Comparison of ENCODE assay signal across 7 cellular contexts in the genomic region with DNA sequence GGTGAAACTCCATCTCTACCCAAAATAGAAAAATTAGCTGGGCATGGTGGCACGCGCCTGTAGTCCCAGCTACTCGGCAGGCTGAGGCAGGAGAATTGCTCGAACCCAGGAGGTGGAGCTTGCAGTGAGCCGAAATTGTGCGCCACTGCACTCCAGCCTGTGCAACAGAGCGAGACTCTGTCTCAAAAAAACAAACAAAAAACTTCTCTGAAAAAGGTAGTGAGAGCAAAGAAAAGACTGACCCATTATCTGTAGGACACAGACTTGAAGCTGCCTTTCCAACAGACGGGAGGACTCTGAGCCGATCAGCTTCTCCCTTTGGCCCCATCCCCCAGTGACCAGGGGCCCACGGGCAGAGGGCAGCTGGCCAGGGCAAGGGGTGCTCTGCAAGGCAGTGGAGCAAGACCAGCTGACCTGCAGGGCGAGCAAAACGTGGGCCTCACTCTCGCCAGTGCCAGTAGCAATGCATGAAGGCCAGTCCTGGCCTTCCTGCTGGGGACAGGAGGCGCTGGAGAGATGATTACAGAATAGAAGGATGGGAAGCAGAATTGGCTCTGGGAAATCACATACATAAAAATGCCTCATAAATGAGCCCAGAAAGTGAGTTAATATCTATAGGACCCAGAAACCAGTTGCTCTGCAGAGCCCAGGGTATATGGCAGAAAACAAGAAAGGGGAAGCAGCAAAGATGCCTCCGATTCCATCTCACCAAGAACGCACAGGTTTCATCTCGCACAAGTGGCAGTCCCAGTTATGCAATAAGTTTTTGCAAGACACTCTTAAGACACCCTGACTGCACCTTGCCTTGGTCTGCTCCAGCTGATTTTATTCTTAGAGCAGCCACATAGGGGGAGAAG. TPM values are rescaled to one million over a fixed set of nuclear protein-coding genes. Genes with fewer than 3 reads are reported as not detected.
DNase-seq lines count a peak whose midpoint lies in the region; ATAC-seq, FAIRE-seq and TF ChIP-seq lines count a peak whose summit lies in the region.
"Had no signal": no experiment of that assay in that cellular context is flagged by ENCODE, and none has a peak within 500 bp of the region (broad histone marks: within the 10 kb centered on the region; RNA-seq: fewer than 3 reads in every experiment).

No MANE protein-coding gene starts in this region.

- 57% methylated on average over 17 of the region's 17 CpGs for WGBS in HepG2 (ENCODE audit: low lambda C conversion rate)

- H3K79me2 ChIP-seq in HepG2 (ENCODE audit: insufficient read depth, low read length), result peaks cover 48% of the 10 kb centered on the region

- no peak for TF ChIP-seq POLR2A in Peyer's patch (IDR thresholded peaks at IDR 0.05)
- no peak for TF ChIP-seq POLR2A in HepG2 (IDR thresholded peaks at IDR 0.05; ENCODE audit: insufficient read depth in 1 of 2, low read depth in 2 of 2, low read length in 2 of 2)

- H3K4me1 ChIP-seq in Peyer's patch, result peaks cover 15 to 84% (median 51%) of the 10 kb centered on the region in 4 donors
- peaks cover 85% of the 10 kb centered on the region for H3K4me1 ChIP-seq in HepG2 (ENCODE audit: insufficient read depth, low read length)
- H3K4me1 ChIP-seq in HAP-1, result peaks cover 8% of the 10 kb centered on the region

- peak overlapping the region; percentile 81 to 94 (median 88) for H3K27ac ChIP-seq in Peyer's patch
- peak overlapping the region; percentile 46 for H3K27ac ChIP-seq in HepG2 (ENCODE audit: extremely low read length, insufficient read depth, low read length)

- intact Hi-C loops in HepG2 (cut with micrococcal nuclease; ENCODE audit: unreplicated experiment), result no loop called here

- no peaks in the 10 kb centered on the region for H3K9me3 ChIP-seq in Peyer's patch
- H3K9me3 ChIP-seq in HepG2 (ENCODE audit: low read length), result no peaks in the 10 kb centered on the region
- H3K9me3 ChIP-seq in HAP-1, result no peaks in the 10 kb centered on the region

- no peak for FAIRE-seq in HepG2 (lab: Jason Lieb, UNC)

- CTCF ChIA-PET in HepG2 (lab: Yijun Ruan, JAX; ENCODE audit: low intra/inter-chr PET ratio, low total read pairs), result no interaction called here

- H3K4me3 ChIP-seq in Peyer's patch, result peak overlapping the region; percentile 78 to 81 (median 78)
- peak overlapping the region in 2 of 3 experiments; percentile 83 to 99; a peak in 2 of 6 replicates for H3K4me3 ChIP-seq in HepG2 (replicated peaks in 1 of 3; ENCODE audit: insufficient read depth in 1 of 3, low read depth in 2 of 3, low read length in 3 of 3)
- no peak overlapping the region for H3K4me3 ChIP-seq in HAP-1

- H3K4me2 ChIP-seq in HepG2 (ENCODE audit: low read depth, low read length), result peak overlapping the region; percentile 98

- POLR2A ChIA-PET in HepG2 (lab: Yijun Ruan, JAX), result interaction anchor here (0.5 to 10.4 kb wide), 5 partner anchors 13 to 190 kb away, joined by 3 to 132 read pairs (median 22); no protein-coding TSS in a partner anchor

- H3K9ac ChIP-seq in HepG2 (ENCODE audit: insufficient read depth, low read depth, low read length), result no peak overlapping the region; the same call in 1 of the 2 replicates

- DNase-seq in AML-193 (lab: John Stamatoyannopoulos, UW) (peak; percentile 94 to 96), Peyer's patch (peak in 1 of 3 donors; percentile 37), HepG2 (ENCODE audit: low spot score) (no peak), NCI-H146 treated with DMSO at 0.1 percent for 48 hours (lab: John Stamatoyannopoulos, UW; ENCODE audit: unreplicated experiment) (no peak), HAP-1 (ENCODE audit: low spot score in 2 of 2) (no peak)
- DNase-seq: stimulated activated CD4-positive, alpha-beta T cell treated with anti-CD3 and anti-CD28 coated beads, Interleukin-2, amount 100 ng/mL, for 48 hours had no signal

- in situ Hi-C loops in HepG2 (cut with HindIII; ENCODE audit: extremely low pct_ligation_motif_present, low pct_unique_long_range_greater_than_20kb) (no loop called here), HAP-1 (cut with MboI; ENCODE audit: low sequenced_read_pairs) (no loop called here)

- TF ChIP-seq EP300 in HepG2 (IDR thresholded peaks at IDR 0.05; ENCODE audit: low read depth in 2 of 2, low read length in 2 of 2) (no peak), HepG2 (CRISPR knock-in tag; IDR thresholded peaks at IDR 0.05; ENCODE audit: borderline replicate concordance) (no peak)

- peaks cover 0 to 36% (median 0%) of the 10 kb centered on the region in 3 donors for H3K36me3 ChIP-seq in Peyer's patch
- H3K36me3 ChIP-seq in HepG2 (replicated peaks in 1 of 2; ENCODE audit: control insufficient read depth in 1 of 2, insufficient read depth in 2 of 2, low read length in 2 of 2), result peaks cover 2 to 11% of the 10 kb centered on the region in 2 experiments; a peak in 2 of 5 replicates
- peaks cover 7% of the 10 kb centered on the region for H3K36me3 ChIP-seq in HAP-1 (replicated peaks)

- BruUV-seq in HepG2 (replicated peaks; lab: Mats Ljungman, UMichigan), result no TSS peak

- H2AFZ ChIP-seq in HepG2 (ENCODE audit: low read length), result no peak overlapping the region

- ATAC-seq in HepG2 (peak; percentile 4; the same call in 1 of the 3 replicates), HG03520 (IDR thresholded peaks at IDR 0.05; ENCODE audit: unreplicated experiment) (no peak)

- TF ChIP-seq CTCF in Peyer's patch (IDR thresholded peaks at IDR 0.05), result no peak
- TF ChIP-seq CTCF in HepG2 (CRISPR knock-in tag; IDR thresholded peaks at IDR 0.05), result peak; percentile 32

- H3K27me3 ChIP-seq in Peyer's patch, result no peaks in the 10 kb centered on the region
- no peaks in the 10 kb centered on the region; a peak in 1 of 5 replicates for H3K27me3 ChIP-seq in HepG2 (ENCODE audit: control insufficient read depth in 1 of 2, insufficient read depth in 2 of 2, low read length in 2 of 2)
- no peaks in the 10 kb centered on the region for H3K27me3 ChIP-seq in HAP-1 (ENCODE audit: low read depth)

- TF ChIP-seq RAD21 in HepG2 (CRISPR knock-in tag; IDR thresholded peaks at IDR 0.05), result no peak

- H4K20me1 ChIP-seq in HepG2 (ENCODE audit: insufficient read depth, low read length), result no peaks in the 10 kb centered on the region; the same call in 1 of the 2 replicates

RNA-seq across cellular contexts. Expression of a gene that starts 2.8 kb away (rescaled TPM):
- total RNA-seq in Peyer's patch (100 to 1,000 TPM in 2 of 4 donors, 10 to 100 TPM in 2; 56.2 to 185 (median 98.6) TPM), HepG2 (2016; rRNA removed; fragmentation: Illumina TruSeq; extraction: Trizol) (22.0 and 26.6 TPM in 2 replicates)
- 8.1 and 9.7 TPM in 2 replicates for total RNA-seq in HepG2 (2016; cell fraction: cytosol; rRNA removed; fragmentation: Illumina TruSeq; extraction: Trizol; ENCODE audit: low read depth)
- 22.9 and 29.1 TPM in 2 replicates for total RNA-seq in HepG2 (2016; cell fraction: insoluble cytoplasmic fraction; rRNA removed; fragmentation: Illumina TruSeq; extraction: Trizol)
- total RNA-seq in HepG2 (2016; cell fraction: membrane; rRNA removed; fragmentation: Illumina TruSeq; extraction: Trizol), result 11.0 and 11.5 TPM in 2 replicates
- total RNA-seq in HepG2 (2016; cell fraction: nucleus; rRNA removed; fragmentation: Illumina TruSeq; extraction: Trizol), result 16.8 and 19.6 TPM in 2 replicates
- polyA plus RNA-seq in HepG2 (2011; rRNA removed), result 23.6 and 29.4 TPM in 2 replicates
- polyA plus RNA-seq in HepG2 (2011; cell fraction: cytosol; rRNA removed), result 20.8 and 31.1 TPM in 2 replicates
- polyA plus RNA-seq in HepG2 (2011; cell fraction: nucleus; rRNA removed), result 42.3 and 43.0 TPM in 2 replicates
- 18.8 and 23.3 TPM in 2 replicates for polyA plus RNA-seq in HepG2 (2012)
- 3.5 and 3.9 TPM in 2 replicates for polyA plus RNA-seq in HepG2 (2016; cell fraction: cytosol; fragmentation: Illumina TruSeq; extraction: Trizol; ENCODE audit: low read depth)
- 29.0 and 35.3 TPM in 2 replicates for polyA plus RNA-seq in HepG2 (2016; cell fraction: insoluble cytoplasmic fraction; fragmentation: Illumina TruSeq; extraction: Trizol; ENCODE audit: low read depth)
- polyA plus RNA-seq in HepG2 (2016; cell fraction: membrane; fragmentation: Illumina TruSeq; extraction: Trizol; ENCODE audit: low read depth), result 7.9 and 9.3 TPM in 2 replicates
- polyA plus RNA-seq in HepG2 (2016; cell fraction: nucleus; fragmentation: Illumina TruSeq; extraction: Trizol; ENCODE audit: insufficient read depth, low read depth), result 33.4 and 34.4 TPM in 2 replicates
- polyA minus RNA-seq in HepG2 (2011; rRNA and poly(A)+ RNA removed; ENCODE audit: low replicate concordance), result 63.9 and 78.7 TPM in 2 replicates
- polyA minus RNA-seq in HepG2 (2011; cell fraction: cytosol; rRNA and poly(A)+ RNA removed), result 21.2 and 28.0 TPM in 2 replicates
- 15.5 and 22.1 TPM in 2 replicates for polyA minus RNA-seq in HepG2 (2011; cell fraction: nucleus; rRNA and poly(A)+ RNA removed)

RNA-seq across cellular contexts. Expression of a gene that starts 31.1 kb away (rescaled TPM):
- 10 to 100 TPM; 25.6 to 78.6 (median 52.1) TPM for total RNA-seq in Peyer's patch
- total RNA-seq in HepG2 (2016; rRNA removed; fragmentation: Illumina TruSeq; extraction: Trizol), result 0.77 and 1.4 TPM in 2 replicates
- total RNA-seq in HepG2 (2016; cell fraction: cytosol; rRNA removed; fragmentation: Illumina TruSeq; extraction: Trizol; ENCODE audit: low read depth), result 0.10 and 0.35 TPM in 2 replicates
- total RNA-seq in HepG2 (2016; cell fraction: insoluble cytoplasmic fraction; rRNA removed; fragmentation: Illumina TruSeq; extraction: Trizol), result 0.42 and 1.4 TPM in 2 replicates
- total RNA-seq in HepG2 (2016; cell fraction: membrane; rRNA removed; fragmentation: Illumina TruSeq; extraction: Trizol), result 0.37 and 0.38 TPM in 2 replicates
- 1.8 and 2.0 TPM in 2 replicates for total RNA-seq in HepG2 (2016; cell fraction: nucleus; rRNA removed; fragmentation: Illumina TruSeq; extraction: Trizol)
- polyA plus RNA-seq in HepG2 (2011; rRNA removed), result 0.55 and 0.99 TPM in 2 replicates
- polyA plus RNA-seq in HepG2 (2011; cell fraction: cytosol; rRNA removed), result 0.34 and 0.54 TPM in 2 replicates
- polyA plus RNA-seq in HepG2 (2011; cell fraction: nucleus; rRNA removed), result 6.3 and 7.3 TPM in 2 replicates
- 1.2 and 1.3 TPM in 2 replicates for polyA plus RNA-seq in HepG2 (2012)
- polyA plus RNA-seq in HepG2 (2016; cell fraction: cytosol; fragmentation: Illumina TruSeq; extraction: Trizol; ENCODE audit: low read depth), result 0.06 and 0.11 TPM in 2 replicates
- 0.63 and 0.75 TPM in 2 replicates for polyA plus RNA-seq in HepG2 (2016; cell fraction: insoluble cytoplasmic fraction; fragmentation: Illumina TruSeq; extraction: Trizol; ENCODE audit: low read depth)
- polyA plus RNA-seq in HepG2 (2016; cell fraction: membrane; fragmentation: Illumina TruSeq; extraction: Trizol; ENCODE audit: low read depth), result 0.24 and 0.70 TPM in 2 replicates
- polyA plus RNA-seq in HepG2 (2016; cell fraction: nucleus; fragmentation: Illumina TruSeq; extraction: Trizol; ENCODE audit: insufficient read depth, low read depth), result 4.9 and 5.6 TPM in 2 replicates
- polyA minus RNA-seq in HepG2 (2011; rRNA and poly(A)+ RNA removed; ENCODE audit: low replicate concordance), result 1.3 and 2.7 TPM in 2 replicates
- polyA minus RNA-seq in HepG2 (2011; cell fraction: cytosol; rRNA and poly(A)+ RNA removed), result 0.59 and 1.6 TPM in 2 replicates
- polyA minus RNA-seq in HepG2 (2011; cell fraction: nucleus; rRNA and poly(A)+ RNA removed), result 1.9 and 4.0 TPM in 2 replicates

RNA-seq across cellular contexts. Expression of a gene that starts 41.4 kb away (rescaled TPM):
- total RNA-seq in Peyer's patch (10 to 100 TPM; 38.8 to 79.6 (median 66.6) TPM), HepG2 (2016; rRNA removed; fragmentation: Illumina TruSeq; extraction: Trizol) (6.5 and 6.7 TPM in 2 replicates)
- 5.0 and 5.3 TPM in 2 replicates for total RNA-seq in HepG2 (2016; cell fraction: cytosol; rRNA removed; fragmentation: Illumina TruSeq; extraction: Trizol; ENCODE audit: low read depth)
- total RNA-seq in HepG2 (2016; cell fraction: insoluble cytoplasmic fraction; rRNA removed; fragmentation: Illumina TruSeq; extraction: Trizol), result 5.7 and 6.9 TPM in 2 replicates
- 3.5 and 4.7 TPM in 2 replicates for total RNA-seq in HepG2 (2016; cell fraction: membrane; rRNA removed; fragmentation: Illumina TruSeq; extraction: Trizol)
- total RNA-seq in HepG2 (2016; cell fraction: nucleus; rRNA removed; fragmentation: Illumina TruSeq; extraction: Trizol), result 7.1 and 8.3 TPM in 2 replicates
- 8.0 and 13.2 TPM in 2 replicates for polyA plus RNA-seq in HepG2 (2011; rRNA removed)
- polyA plus RNA-seq in HepG2 (2011; cell fraction: cytosol; rRNA removed), result 4.6 and 6.5 TPM in 2 replicates
- polyA plus RNA-seq in HepG2 (2011; cell fraction: nucleus; rRNA removed), result 81.8 and 92.1 TPM in 2 replicates
- 14.9 and 21.4 TPM in 2 replicates for polyA plus RNA-seq in HepG2 (2012)
- 1.0 and 1.2 TPM in 2 replicates for polyA plus RNA-seq in HepG2 (2016; cell fraction: cytosol; fragmentation: Illumina TruSeq; extraction: Trizol; ENCODE audit: low read depth)
- 5.5 and 7.6 TPM in 2 replicates for polyA plus RNA-seq in HepG2 (2016; cell fraction: insoluble cytoplasmic fraction; fragmentation: Illumina TruSeq; extraction: Trizol; ENCODE audit: low read depth)
- 1.9 and 2.0 TPM in 2 replicates for polyA plus RNA-seq in HepG2 (2016; cell fraction: membrane; fragmentation: Illumina TruSeq; extraction: Trizol; ENCODE audit: low read depth)
- polyA plus RNA-seq in HepG2 (2016; cell fraction: nucleus; fragmentation: Illumina TruSeq; extraction: Trizol; ENCODE audit: insufficient read depth, low read depth), result 19.9 and 22.1 TPM in 2 replicates
- 20.7 and 23.4 TPM in 2 replicates for polyA minus RNA-seq in HepG2 (2011; rRNA and poly(A)+ RNA removed; ENCODE audit: low replicate concordance)
- 11.5 and 17.2 TPM in 2 replicates for polyA minus RNA-seq in HepG2 (2011; cell fraction: cytosol; rRNA and poly(A)+ RNA removed)
- polyA minus RNA-seq in HepG2 (2011; cell fraction: nucleus; rRNA and poly(A)+ RNA removed), result 24.7 and 27.0 TPM in 2 replicates

RNA-seq across cellular contexts. Expression of a gene that starts 48.9 kb away (rescaled TPM):
- total RNA-seq in Peyer's patch (10 to 100 TPM; 20.0 to 46.2 (median 22.5) TPM), HepG2 (2016; rRNA removed; fragmentation: Illumina TruSeq; extraction: Trizol) (1.6 and 2.3 TPM in 2 replicates)
- total RNA-seq in HepG2 (2016; cell fraction: cytosol; rRNA removed; fragmentation: Illumina TruSeq; extraction: Trizol; ENCODE audit: low read depth), result 0.53 and 0.61 TPM in 2 replicates
- 1.6 and 2.9 TPM in 2 replicates for total RNA-seq in HepG2 (2016; cell fraction: insoluble cytoplasmic fraction; rRNA removed; fragmentation: Illumina TruSeq; extraction: Trizol)
- total RNA-seq in HepG2 (2016; cell fraction: membrane; rRNA removed; fragmentation: Illumina TruSeq; extraction: Trizol), result 1.7 and 1.9 TPM in 2 replicates
- total RNA-seq in HepG2 (2016; cell fraction: nucleus; rRNA removed; fragmentation: Illumina TruSeq; extraction: Trizol), result 1.9 and 2.8 TPM in 2 replicates
- 8.3 and 12.6 TPM in 2 replicates for polyA plus RNA-seq in HepG2 (2011; rRNA removed)
- 5.2 and 5.5 TPM in 2 replicates for polyA plus RNA-seq in HepG2 (2011; cell fraction: cytosol; rRNA removed)
- 38.0 and 39.6 TPM in 2 replicates for polyA plus RNA-seq in HepG2 (2011; cell fraction: nucleus; rRNA removed)
- 6.5 and 7.2 TPM in 2 replicates for polyA plus RNA-seq in HepG2 (2012)
- polyA plus RNA-seq in HepG2 (2016; cell fraction: cytosol; fragmentation: Illumina TruSeq; extraction: Trizol; ENCODE audit: low read depth), result 0.45 and 0.76 TPM in 2 replicates
- 1.6 and 2.0 TPM in 2 replicates for polyA plus RNA-seq in HepG2 (2016; cell fraction: insoluble cytoplasmic fraction; fragmentation: Illumina TruSeq; extraction: Trizol; ENCODE audit: low read depth)
- 1.3 and 2.0 TPM in 2 replicates for polyA plus RNA-seq in HepG2 (2016; cell fraction: membrane; fragmentation: Illumina TruSeq; extraction: Trizol; ENCODE audit: low read depth)
- polyA plus RNA-seq in HepG2 (2016; cell fraction: nucleus; fragmentation: Illumina TruSeq; extraction: Trizol; ENCODE audit: insufficient read depth, low read depth), result 6.5 and 7.0 TPM in 2 replicates
- polyA minus RNA-seq in HepG2 (2011; rRNA and poly(A)+ RNA removed; ENCODE audit: low replicate concordance), result 4.2 and 6.0 TPM in 2 replicates
- 2.0 and 4.1 TPM in 2 replicates for polyA minus RNA-seq in HepG2 (2011; cell fraction: cytosol; rRNA and poly(A)+ RNA removed)
- 4.6 and 4.8 TPM in 2 replicates for polyA minus RNA-seq in HepG2 (2011; cell fraction: nucleus; rRNA and poly(A)+ RNA removed)

Comparison
In these comparisons a context has a peak if more than half of its experiments do, and no peak if none do; other contexts are left out.
1. DNase-seq: peak in AML-193 (2 of 2); none in HepG2 (single experiment), NCI-H146 treated with DMSO at 0.1 percent for 48 hours (single experiment) and HAP-1 (0 of 2).
2. RNA of a gene that starts 31.1 kb away (total RNA-seq): 25.6 to 78.6 TPM in Peyer's patch; 0.10 to 2.0 TPM in HepG2; every median in the first group is over 4 times any median in the second.